Comparison of ENCODE assay signal across 1 cellular context in the genomic region with DNA sequence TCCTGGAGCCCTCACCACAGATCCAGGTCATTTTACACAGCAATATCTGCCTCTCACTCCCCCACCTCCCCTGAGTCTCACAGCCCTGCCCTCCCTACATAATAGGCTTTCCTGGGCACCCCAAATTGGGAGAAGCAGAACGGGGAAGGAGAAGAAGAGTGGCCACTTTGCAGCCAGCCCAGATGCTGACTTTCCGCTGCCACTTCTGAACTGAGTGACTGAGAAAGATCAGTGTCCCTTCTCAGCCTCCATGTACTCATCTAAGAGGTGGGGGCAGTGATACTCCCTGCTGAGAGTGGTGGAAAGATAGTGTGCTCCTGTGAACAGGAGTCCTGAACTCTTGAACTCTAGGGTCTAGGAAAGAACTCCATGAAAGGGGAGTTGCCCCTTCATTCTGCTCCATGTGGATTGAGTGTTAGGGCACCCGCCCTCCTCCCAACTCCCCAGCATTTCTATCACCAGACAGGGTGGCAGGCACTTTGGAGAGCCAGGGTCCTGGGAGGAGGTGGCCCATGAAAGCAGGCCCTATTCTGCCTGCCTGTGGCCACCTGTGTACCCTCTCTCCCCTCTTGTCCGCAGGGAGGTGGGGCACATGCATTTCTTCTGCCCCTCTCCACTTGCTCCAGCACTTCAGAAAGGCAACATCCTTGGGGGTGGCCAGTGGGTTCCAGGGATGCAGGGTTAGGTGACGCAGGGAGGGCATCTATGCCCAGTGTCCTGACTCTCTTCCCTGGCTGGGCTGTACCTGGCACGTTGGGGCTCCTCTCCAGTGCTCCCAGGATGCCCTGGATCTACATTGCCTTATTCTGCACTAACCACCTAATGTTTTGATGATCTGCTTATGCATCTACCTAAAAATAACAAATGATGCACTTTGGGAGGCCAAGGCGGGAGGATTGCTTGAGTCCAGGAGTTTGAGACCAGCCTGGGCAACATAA.
TF ChIP-seq lines count a peak whose summit lies in the region.

No MANE protein-coding gene starts in this region.

TF ChIP-seq in A549, 52 proteins besides CTCF, POLR2A, EP300 and RAD21 (continued from another document):
- TF ChIP-seq HEYL (CRISPR knock-in tag; IDR thresholded peaks at IDR 0.05) (no peak), TFCP2L1 (CRISPR knock-in tag; IDR thresholded peaks at IDR 0.05) (no peak), ZNF302 (CRISPR knock-in tag; IDR thresholded peaks at IDR 0.05) (no peak), CHD4 (IDR thresholded peaks at IDR 0.05; ENCODE audit: borderline replicate concordance) (no peak), HES2 (IDR thresholded peaks at IDR 0.05) (no peak), SMC3 (IDR thresholded peaks at IDR 0.05) (no peak)
